In genomic region chr19:468587-469256, GRCh38 we compare ENCODE assay signal across 17 cellular contexts.
"Had no signal": no experiment of that assay in that cellular context is flagged by ENCODE, and none has a peak within 500 bp of the region (broad histone marks: within the 10 kb centered on the region; RNA-seq: fewer than 3 reads in every experiment).

No MANE protein-coding gene starts in this region.

- ATAC-seq: pancreas, right cardiac atrium had no signal

- H3K9me3 ChIP-seq: esophagus squamous epithelium, pancreas had no signal

- H3K4me3 ChIP-seq: esophagus squamous epithelium, hepatocyte, pancreas had no signal

- H3K27ac Mint-ChIP-seq: nephron progenitor cell had no signal

- H2AFZ ChIP-seq: hepatocyte had no signal

- H3K4me2 ChIP-seq: hepatocyte had no signal

- H3K36me3 ChIP-seq: esophagus squamous epithelium, pancreas had no signal

- H3K4me3 Mint-ChIP-seq: nephron progenitor cell had no signal

- DNase-seq: cerebellar nuclear complex; dermis blood vessel endothelial cell; esophagus squamous epithelium; foreskin fibroblast; head of caudate nucleus; kidney glomerular epithelial cell; mesendoderm; naive B cell; nephron progenitor cell; nucleus accumbens; small intestine; stimulated activated CD4-positive, alpha-beta T cell treated with anti-CD3 and anti-CD28 coated beads, Interleukin-2, amount 100 ng/mL, for 48 hours; stimulated activated naive CD4-positive, alpha-beta T cell treated with Interleukin-2 at 50 U/mL for 16 hours; trophoblast cell had no signal

- H3K4me1 ChIP-seq: esophagus squamous epithelium, pancreas had no signal

- H3K27me3 ChIP-seq: hepatocyte, pancreas had no signal

- H3K27ac ChIP-seq: esophagus squamous epithelium, hepatocyte, pancreas had no signal
